Comparison of ENCODE assay signal across 24 cellular contexts in genomic region chr2:105460048-105460732, GRCh38.
DNase-seq lines count a peak whose midpoint lies in the region; ATAC-seq and TF ChIP-seq lines count a peak whose summit lies in the region.
"Had no signal": no experiment of that assay in that cellular context is flagged by ENCODE, and none has a peak within 500 bp of the region (broad histone marks: within the 10 kb centered on the region; RNA-seq: fewer than 3 reads in every experiment).

No MANE protein-coding gene starts in this region.

- intact Hi-C loops in breast epithelium (cut with DNase I; ENCODE audit: low total_unique reads) (no loop called here), MCF 10A (cut with micrococcal nuclease) (no loop called here), right lobe of liver (cut with DNase I) (no loop called here), testis (cut with DNase I; ENCODE audit: low total_unique reads) (no loop called here)

- H3K36me3 ChIP-seq in breast epithelium (no peaks in the 10 kb centered on the region), right lobe of liver (no peaks in the 10 kb centered on the region), testis (ENCODE audit: low read depth, missing control alignments) (no peaks in the 10 kb centered on the region)
- H3K36me3 ChIP-seq: BE2C, tibial nerve had no signal

- CTCF ChIA-PET in MCF 10A (lab: Yijun Ruan, JAX) = interaction anchor here (0.6 to 1.4 kb wide), 4 partner anchors 13 to 755 kb away, joined by 3 to 5 read pairs (median 3); no protein-coding TSS in a partner anchor

- peaks cover 18% of the 10 kb centered on the region for H3K4me1 Mint-ChIP-seq in MCF 10A (ENCODE audit: insufficient read depth, unreplicated experiment)
- H3K4me1 Mint-ChIP-seq in chondrocyte (ENCODE audit: low read depth) = peaks cover 42% of the 10 kb centered on the region
- H3K4me1 Mint-ChIP-seq: central memory CD8-positive, alpha-beta T cell; T-cell had no signal

- TF ChIP-seq CTCF in breast epithelium (IDR thresholded peaks at IDR 0.05) (no peak), MCF 10A (IDR thresholded peaks at IDR 0.05; ENCODE audit: unreplicated experiment) (no peak), chondrocyte (IDR thresholded peaks at IDR 0.05) (no peak), right lobe of liver (IDR thresholded peaks at IDR 0.05) (no peak), testis (IDR thresholded peaks at IDR 0.05) (no peak)

- H3K27ac Mint-ChIP-seq in MCF 10A (ENCODE audit: low read depth, unreplicated experiment) (no peak overlapping the region), chondrocyte (ENCODE audit: unreplicated experiment) (peak overlapping the region; percentile 19)
- H3K27ac Mint-ChIP-seq: naive thymus-derived CD4-positive, alpha-beta T cell; T-cell had no signal

- no peak overlapping the region for H3K4me3 Mint-ChIP-seq in MCF 10A (ENCODE audit: unreplicated experiment)
- no peak overlapping the region for H3K4me3 Mint-ChIP-seq in chondrocyte (ENCODE audit: unreplicated experiment)
- H3K4me3 Mint-ChIP-seq: central memory CD8-positive, alpha-beta T cell; naive thymus-derived CD4-positive, alpha-beta T cell; T-cell had no signal

- H3K9me3 ChIP-seq in breast epithelium (no peaks in the 10 kb centered on the region), right lobe of liver (no peaks in the 10 kb centered on the region), testis (no peaks in the 10 kb centered on the region)
- H3K9me3 ChIP-seq: BE2C, Caco-2, tibial nerve had no signal

- ATAC-seq in right lobe of liver = peak; percentile 87 to 92 (median 90)
- ATAC-seq: naive thymus-derived CD4-positive, alpha-beta T cell; T-cell had no signal

- no peak for DNase-seq in breast epithelium (ENCODE audit: low spot score in 2 of 2)
- DNase-seq in MCF 10A (ENCODE audit: unreplicated experiment) = no peak
- no peak for DNase-seq in chondrocyte (ENCODE audit: low spot score)
- peak; percentile 57 to 87 (median 79) for DNase-seq in right lobe of liver
- DNase-seq in testis = peak; percentile 55
- no peak for DNase-seq in cerebellar cortex (ENCODE audit: low spot score)
- DNase-seq in globus pallidus (ENCODE audit: low spot score) = no peak
- no peak for DNase-seq in HPDE6-E6E7 (ENCODE audit: extremely low spot score)
- DNase-seq: 8988T; activated T-cell treated with anti-CD3 and anti-CD28 coated beads, Interleukin-2, amount 50 U/mL, for 1 hour; amygdala; BE2C; Caco-2; effector CD4-positive, alpha-beta T cell; naive thymus-derived CD4-positive, alpha-beta T cell; NCI-H1048; NCI-H2029; NCI-H345; PC-9; stimulated activated CD4-positive, alpha-beta T cell treated with anti-CD3 and anti-CD28 coated beads, Interleukin-4, amount 100 ng/mL, for 24 hours; stimulated activated naive CD4-positive, alpha-beta T cell treated with Interleukin-2 at 50 U/mL for 16 hours; T-cell had no signal

- H3K9me3 Mint-ChIP-seq in MCF 10A (ENCODE audit: unreplicated experiment) (no peaks in the 10 kb centered on the region), chondrocyte (ENCODE audit: low read depth) (peaks cover 5% of the 10 kb centered on the region)
- H3K9me3 Mint-ChIP-seq: central memory CD8-positive, alpha-beta T cell; T-cell had no signal

- no peak for TF ChIP-seq POLR2A in breast epithelium (IDR thresholded peaks at IDR 0.05)
- no peak for TF ChIP-seq POLR2A in right lobe of liver (IDR thresholded peaks at IDR 0.05)
- TF ChIP-seq POLR2A in testis (IDR thresholded peaks at IDR 0.05) = no peak

- POLR2A ChIA-PET in MCF 10A (lab: Yijun Ruan, JAX) = interaction anchor here (1.1 kb wide), 2 partner anchors 14 to 65 kb away, joined by 3 read pairs; no protein-coding TSS in a partner anchor

- H3K4me1 ChIP-seq in breast epithelium (no peaks in the 10 kb centered on the region), right lobe of liver (peaks cover 0 to 30% (median 9%) of the 10 kb centered on the region in 4 donors), testis (peaks cover 7% of the 10 kb centered on the region)

- no TSS peak for BruUV-seq in MCF 10A (replicated peaks; lab: Mats Ljungman, UMichigan)

- peak overlapping the region; percentile 35 to 63 for H3K27ac ChIP-seq in breast epithelium
- H3K27ac ChIP-seq in right lobe of liver = peak overlapping the region; percentile 74 to 81 (median 78)
- peak overlapping the region in 1 of 2 donors; percentile 62 for H3K27ac ChIP-seq in testis
- H3K27ac ChIP-seq: PC-9 had no signal

- H3K36me3 Mint-ChIP-seq in MCF 10A (ENCODE audit: insufficient read depth, unreplicated experiment) (no peaks in the 10 kb centered on the region), chondrocyte (ENCODE audit: low read depth) (peaks cover 3% of the 10 kb centered on the region)
- H3K36me3 Mint-ChIP-seq: naive thymus-derived CD4-positive, alpha-beta T cell; T-cell had no signal

- H3K4me3 ChIP-seq in breast epithelium = no peak overlapping the region
- H3K4me3 ChIP-seq in right lobe of liver = no peak overlapping the region
- no peak overlapping the region for H3K4me3 ChIP-seq in testis
- H3K4me3 ChIP-seq: PC-9, tibial nerve had no signal

- H3K27me3 Mint-ChIP-seq in MCF 10A (ENCODE audit: insufficient read depth, unreplicated experiment) (no peaks in the 10 kb centered on the region), chondrocyte (ENCODE audit: low read depth) (no peaks in the 10 kb centered on the region)

- 20% methylated on average over 4 of the region's 6 CpGs for WGBS in right lobe of liver (ENCODE audit: insufficient coverage, low coverage, low lambda C conversion rate, missing lambda C conversion rate)
- 42% methylated on average over 6 of the region's 6 CpGs for WGBS in testis, 2 donors

- no peaks in the 10 kb centered on the region for H3K27me3 ChIP-seq in breast epithelium
- no peaks in the 10 kb centered on the region for H3K27me3 ChIP-seq in right lobe of liver
- no peaks in the 10 kb centered on the region for H3K27me3 ChIP-seq in testis
- H3K27me3 ChIP-seq: BE2C, tibial nerve had no signal

Comparison
In these comparisons a context has a peak if more than half of its experiments do, and no peak if none do; other contexts are left out.
1. DNase-seq: peak in right lobe of liver (3 of 3) and testis (single experiment); none in breast epithelium (0 of 2), MCF 10A (single experiment), chondrocyte (single experiment), cerebellar cortex (single experiment), globus pallidus (single experiment) and HPDE6-E6E7 (single experiment).